24 cellular contexts compared by ENCODE assay signal in genomic region chr16:4006441-4006989, GRCh38.
A peak's percentile ranks its signal among the peaks of the same experiment; 100 is the strongest.
DNase-seq lines count a peak whose midpoint lies in the region; ATAC-seq, FAIRE-seq and TF ChIP-seq lines count a peak whose summit lies in the region.
"Had no signal": no experiment of that assay in that cellular context is flagged by ENCODE, and none has a peak within 500 bp of the region (broad histone marks: within the 10 kb centered on the region; RNA-seq: fewer than 3 reads in every experiment).

No MANE protein-coding gene starts in this region.

- no peak for DNase-seq in natural killer cell
- DNase-seq in natural killer cell treated with Interleukin-12 subunit alpha and Interleukin-12 subunit beta and Interleukin-15 and Interleukin-18, amount 100 ng/mL, for 72 hours (ENCODE audit: low spot score): no peak
- DNase-seq in bronchial epithelial cell (ENCODE audit: low read depth): no peak
- peak in 2 of 3 donors; percentile 64 to 76 for DNase-seq in mucosa of descending colon
- no peak for DNase-seq in activated gamma-delta T cell (lab: John Stamatoyannopoulos, UW)
- no peak for DNase-seq in GDM1 (lab: John Stamatoyannopoulos, UW)
- DNase-seq: DMS79, KBM-7, MM.1S, NCI-H1048, NCI-H1417 treated with DMSO at 0.1 percent for 48 hours, NCI-H187, NCI-H226, NCI-H510A treated with DMSO at 0.1 percent for 48 hours, NCI-H82 had no signal

- H3K36me3 ChIP-seq in bronchial epithelial cell (ENCODE audit: control insufficient read depth, insufficient read depth, low read length): no peaks in the 10 kb centered on the region
- no peaks in the 10 kb centered on the region for H3K36me3 ChIP-seq in mucosa of descending colon (ENCODE audit: low read depth)

- H3K9me3 Mint-ChIP-seq in natural killer cell: no peaks in the 10 kb centered on the region
- H3K9me3 Mint-ChIP-seq in natural killer cell treated with Interleukin-12 subunit alpha and Interleukin-12 subunit beta and Interleukin-15 and Interleukin-18, amount 100 ng/mL, for 72 hours: no peaks in the 10 kb centered on the region
- H3K9me3 Mint-ChIP-seq: CD14-positive monocyte had no signal

- peaks cover 4% of the 10 kb centered on the region for H3K4me1 ChIP-seq in mucosa of descending colon (ENCODE audit: low read depth)

- FAIRE-seq in bronchial epithelial cell (lab: Jason Lieb, UNC): peak; percentile 80
- FAIRE-seq: A204.1, D721Med, GM12878, H54 had no signal

- peak overlapping the region in 1 of 2 donors; percentile 23 for H3K27ac Mint-ChIP-seq in natural killer cell
- peak overlapping the region in 1 of 2 donors; percentile 62 for H3K27ac Mint-ChIP-seq in natural killer cell treated with Interleukin-12 subunit alpha and Interleukin-12 subunit beta and Interleukin-15 and Interleukin-18, amount 100 ng/mL, for 72 hours

- H3K27me3 Mint-ChIP-seq in natural killer cell (ENCODE audit: low read depth in 2 of 2): no peaks in the 10 kb centered on the region
- no peaks in the 10 kb centered on the region for H3K27me3 Mint-ChIP-seq in natural killer cell treated with Interleukin-12 subunit alpha and Interleukin-12 subunit beta and Interleukin-15 and Interleukin-18, amount 100 ng/mL, for 72 hours

- H3K4me1 Mint-ChIP-seq in natural killer cell: peaks cover 31% of the 10 kb centered on the region in 2 donors
- H3K4me1 Mint-ChIP-seq in natural killer cell treated with Interleukin-12 subunit alpha and Interleukin-12 subunit beta and Interleukin-15 and Interleukin-18, amount 100 ng/mL, for 72 hours (ENCODE audit: low read depth in 2 of 2): peaks cover 6 to 17% of the 10 kb centered on the region in 2 donors

- H3K4me3 Mint-ChIP-seq in natural killer cell: no peak overlapping the region
- no peak overlapping the region for H3K4me3 Mint-ChIP-seq in natural killer cell treated with Interleukin-12 subunit alpha and Interleukin-12 subunit beta and Interleukin-15 and Interleukin-18, amount 100 ng/mL, for 72 hours
- H3K4me3 Mint-ChIP-seq: CD14-positive monocyte had no signal

- no peaks in the 10 kb centered on the region for H3K27me3 ChIP-seq in bronchial epithelial cell (ENCODE audit: control insufficient read depth, insufficient read depth, low read length)

- no peak overlapping the region for H3K4me3 ChIP-seq in bronchial epithelial cell (ENCODE audit: low read depth, low read length)
- H3K4me3 ChIP-seq in mucosa of descending colon: no peak overlapping the region
- H3K4me3 ChIP-seq: GM12878 had no signal

- TF ChIP-seq CTCF in natural killer cell (IDR thresholded peaks at IDR 0.05): no peak
- TF ChIP-seq CTCF in bronchial epithelial cell (IDR thresholded peaks at IDR 0.05; ENCODE audit: insufficient read depth, low read length, severe bottlenecking): no peak
- no peak for TF ChIP-seq CTCF in mucosa of descending colon (IDR thresholded peaks at IDR 0.05)

- ATAC-seq in natural killer cell (peak in 2 of 3 donors; percentile 21 to 65), mucosa of descending colon (peak; percentile 84), GM21717 (IDR thresholded peaks at IDR 0.05; ENCODE audit: unreplicated experiment) (no peak), GM19452 (IDR thresholded peaks at IDR 0.05; ENCODE audit: unreplicated experiment) (no peak)
- ATAC-seq in natural killer cell treated with Interleukin-12 subunit alpha and Interleukin-12 subunit beta and Interleukin-15 and Interleukin-18, amount 100 ng/mL, for 72 hours: no peak
- ATAC-seq: GM12878, Panc1, SK-N-SH treated with all-trans-retinoic acid at 6 μM for 48 hours had no signal

- no peaks in the 10 kb centered on the region for H3K36me3 Mint-ChIP-seq in natural killer cell
- H3K36me3 Mint-ChIP-seq in natural killer cell treated with Interleukin-12 subunit alpha and Interleukin-12 subunit beta and Interleukin-15 and Interleukin-18, amount 100 ng/mL, for 72 hours: no peaks in the 10 kb centered on the region

- H3K9me3 ChIP-seq in mucosa of descending colon: no peaks in the 10 kb centered on the region

- intact Hi-C loops in natural killer cell (cut with micrococcal nuclease) (no loop called here), mucosa of descending colon (cut with DNase I, micrococcal nuclease) (no loop called here)

Comparison
In these comparisons a context has a peak if more than half of its experiments do, and no peak if none do; other contexts are left out.
1. ATAC-seq: peak in natural killer cell (2 of 3) and mucosa of descending colon (single experiment); none in natural killer cell treated with Interleukin-12 subunit alpha and Interleukin-12 subunit beta and Interleukin-15 and Interleukin-18, amount 100 ng/mL, for 72 hours (0 of 2), GM21717 (single experiment) and GM19452 (single experiment).
2. DNase-seq: peak in mucosa of descending colon (2 of 3); none in natural killer cell (single experiment), natural killer cell treated with Interleukin-12 subunit alpha and Interleukin-12 subunit beta and Interleukin-15 and Interleukin-18, amount 100 ng/mL, for 72 hours (single experiment), bronchial epithelial cell (single experiment), activated gamma-delta T cell (single experiment) and GDM1 (single experiment).